In genomic region chr5:112636751-112637150, GRCh38 we compare ENCODE assay signal across 15 cellular contexts.
DNase-seq lines count a peak whose midpoint lies in the region; ATAC-seq lines count a peak whose summit lies in the region.
"Had no signal": no experiment of that assay in that cellular context is flagged by ENCODE, and none has a peak within 500 bp of the region (broad histone marks: within the 10 kb centered on the region; RNA-seq: fewer than 3 reads in every experiment).

No MANE protein-coding gene starts in this region.

- H3K79me2 ChIP-seq in trophoblast cell (ENCODE audit: control insufficient read depth, insufficient read depth, low read length, poor library complexity), result no peaks in the 10 kb centered on the region

- no CpG with 5 or more reads among the region's 2 CpGs for WGBS in trophoblast cell (ENCODE audit: extremely low coverage, insufficient coverage, insufficient read length)

- H2AFZ ChIP-seq in trophoblast cell (ENCODE audit: insufficient read depth, low read length, poor library complexity), result no peak overlapping the region

- no peak overlapping the region for H3K4me2 ChIP-seq in trophoblast cell (ENCODE audit: low read length)

- H2BK120ac ChIP-seq in trophoblast cell (ENCODE audit: insufficient read depth, low read length, poor library complexity), result no peak overlapping the region

- H3K23ac ChIP-seq in trophoblast cell (ENCODE audit: low read length), result no peak overlapping the region

- peaks cover 6 to 12% of the 10 kb centered on the region in 2 experiments for H3K4me1 ChIP-seq in trophoblast cell (ENCODE audit: control insufficient read depth in 1 of 2, insufficient read depth in 2 of 2, low read length in 2 of 2)

- DNase-seq in DMS79 treated with DMSO at 0.1 percent for 48 hours (lab: John Stamatoyannopoulos, UW) (peak; percentile 37), DMS79 (lab: John Stamatoyannopoulos, UW) (no peak), RPMI8226 (peak; percentile 15), glomerular visceral epithelial cell (ENCODE audit: extremely low spot score) (peak; percentile 9), trophoblast cell (no peak)
- DNase-seq: COR-L47, GF-D8, Karpas-422, NCI-H187 treated with DMSO at 0.1 percent for 48 hours, NCI-H2171 treated with DMSO at 0.1 percent for 48 hours, T-cell had no signal

- H3K4ac ChIP-seq in trophoblast cell (ENCODE audit: low read depth, low read length), result no peak overlapping the region

- ATAC-seq in GM18870 (IDR thresholded peaks at IDR 0.05; ENCODE audit: unreplicated experiment) (no peak), HG02852 (IDR thresholded peaks at IDR 0.05; ENCODE audit: unreplicated experiment) (no peak)
- ATAC-seq: T-cell had no signal

- no peak overlapping the region for H3K4me3 ChIP-seq in trophoblast cell (ENCODE audit: low read depth, low read length)

- no peaks in the 10 kb centered on the region for H3K36me3 ChIP-seq in trophoblast cell (ENCODE audit: control insufficient read depth in 1 of 2, insufficient read depth in 2 of 2, low read length in 2 of 2)

- no peaks in the 10 kb centered on the region for H3K27me3 ChIP-seq in trophoblast cell (ENCODE audit: insufficient read depth, low read length)

- no peak overlapping the region for H3K9ac ChIP-seq in trophoblast cell (ENCODE audit: low read length)

- H3K27ac ChIP-seq in temporal lobe (ENCODE audit: low read depth, low read length), result peak overlapping the region; percentile 66
- no peak overlapping the region for H3K27ac ChIP-seq in trophoblast cell (ENCODE audit: low read depth, low read length)
- H3K27ac ChIP-seq: C4-2B had no signal

- no peak overlapping the region for H4K12ac ChIP-seq in trophoblast cell (ENCODE audit: low read depth, low read length)

- H2BK12ac ChIP-seq in trophoblast cell (ENCODE audit: low read length), result no peak overlapping the region

- H3K79me1 ChIP-seq in trophoblast cell (ENCODE audit: low read length), result peaks cover 3% of the 10 kb centered on the region

- no peak overlapping the region for H4K91ac ChIP-seq in trophoblast cell (ENCODE audit: low read depth, low read length)

- H2BK5ac ChIP-seq in trophoblast cell (ENCODE audit: low read depth, low read length, poor library complexity), result no peak overlapping the region

- no peak overlapping the region for H4K8ac ChIP-seq in trophoblast cell (ENCODE audit: low read depth, low read length)

- H3K9me3 ChIP-seq in trophoblast cell (ENCODE audit: insufficient read depth, low read depth, low read length), result peaks cover 2% of the 10 kb centered on the region

- no peak overlapping the region for H2AK5ac ChIP-seq in trophoblast cell (ENCODE audit: low read length)

- H3K18ac ChIP-seq in trophoblast cell (ENCODE audit: low read length), result no peak overlapping the region

- H3K14ac ChIP-seq in trophoblast cell (ENCODE audit: low read length), result no peak overlapping the region

Comparison
In these comparisons a context has a peak if more than half of its experiments do, and no peak if none do; other contexts are left out.
1. DNase-seq: peak in DMS79 treated with DMSO at 0.1 percent for 48 hours (single experiment), RPMI8226 (single experiment) and glomerular visceral epithelial cell (single experiment); none in DMS79 (single experiment) and trophoblast cell (0 of 2).